In the genomic region with DNA sequence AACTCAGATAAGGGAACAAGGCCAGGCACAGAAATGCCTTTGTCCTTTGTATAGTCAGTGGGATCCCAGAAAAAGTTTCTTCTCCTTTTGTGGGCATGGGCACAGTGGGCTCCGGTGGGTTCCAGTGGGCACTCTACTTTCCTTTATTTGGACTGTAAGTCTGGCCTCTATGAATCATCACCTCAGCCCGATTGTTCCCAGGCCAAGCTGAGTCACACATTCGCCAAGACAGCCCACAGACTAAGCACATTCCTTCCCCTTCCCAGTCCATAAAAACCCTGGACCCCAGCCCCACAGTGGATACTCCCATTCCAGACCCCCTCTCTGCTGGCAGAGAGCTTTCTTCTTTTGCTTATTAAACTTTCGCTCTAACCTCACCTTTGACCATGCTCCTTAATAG, we compare ENCODE assay signal across 1 cellular context.
TF ChIP-seq lines count a peak whose summit lies in the region.

No MANE protein-coding gene starts in this region.

TF ChIP-seq in HepG2, 621 proteins besides CTCF, POLR2A, EP300 and RAD21:
- TF ChIP-seq, protein P1, sequence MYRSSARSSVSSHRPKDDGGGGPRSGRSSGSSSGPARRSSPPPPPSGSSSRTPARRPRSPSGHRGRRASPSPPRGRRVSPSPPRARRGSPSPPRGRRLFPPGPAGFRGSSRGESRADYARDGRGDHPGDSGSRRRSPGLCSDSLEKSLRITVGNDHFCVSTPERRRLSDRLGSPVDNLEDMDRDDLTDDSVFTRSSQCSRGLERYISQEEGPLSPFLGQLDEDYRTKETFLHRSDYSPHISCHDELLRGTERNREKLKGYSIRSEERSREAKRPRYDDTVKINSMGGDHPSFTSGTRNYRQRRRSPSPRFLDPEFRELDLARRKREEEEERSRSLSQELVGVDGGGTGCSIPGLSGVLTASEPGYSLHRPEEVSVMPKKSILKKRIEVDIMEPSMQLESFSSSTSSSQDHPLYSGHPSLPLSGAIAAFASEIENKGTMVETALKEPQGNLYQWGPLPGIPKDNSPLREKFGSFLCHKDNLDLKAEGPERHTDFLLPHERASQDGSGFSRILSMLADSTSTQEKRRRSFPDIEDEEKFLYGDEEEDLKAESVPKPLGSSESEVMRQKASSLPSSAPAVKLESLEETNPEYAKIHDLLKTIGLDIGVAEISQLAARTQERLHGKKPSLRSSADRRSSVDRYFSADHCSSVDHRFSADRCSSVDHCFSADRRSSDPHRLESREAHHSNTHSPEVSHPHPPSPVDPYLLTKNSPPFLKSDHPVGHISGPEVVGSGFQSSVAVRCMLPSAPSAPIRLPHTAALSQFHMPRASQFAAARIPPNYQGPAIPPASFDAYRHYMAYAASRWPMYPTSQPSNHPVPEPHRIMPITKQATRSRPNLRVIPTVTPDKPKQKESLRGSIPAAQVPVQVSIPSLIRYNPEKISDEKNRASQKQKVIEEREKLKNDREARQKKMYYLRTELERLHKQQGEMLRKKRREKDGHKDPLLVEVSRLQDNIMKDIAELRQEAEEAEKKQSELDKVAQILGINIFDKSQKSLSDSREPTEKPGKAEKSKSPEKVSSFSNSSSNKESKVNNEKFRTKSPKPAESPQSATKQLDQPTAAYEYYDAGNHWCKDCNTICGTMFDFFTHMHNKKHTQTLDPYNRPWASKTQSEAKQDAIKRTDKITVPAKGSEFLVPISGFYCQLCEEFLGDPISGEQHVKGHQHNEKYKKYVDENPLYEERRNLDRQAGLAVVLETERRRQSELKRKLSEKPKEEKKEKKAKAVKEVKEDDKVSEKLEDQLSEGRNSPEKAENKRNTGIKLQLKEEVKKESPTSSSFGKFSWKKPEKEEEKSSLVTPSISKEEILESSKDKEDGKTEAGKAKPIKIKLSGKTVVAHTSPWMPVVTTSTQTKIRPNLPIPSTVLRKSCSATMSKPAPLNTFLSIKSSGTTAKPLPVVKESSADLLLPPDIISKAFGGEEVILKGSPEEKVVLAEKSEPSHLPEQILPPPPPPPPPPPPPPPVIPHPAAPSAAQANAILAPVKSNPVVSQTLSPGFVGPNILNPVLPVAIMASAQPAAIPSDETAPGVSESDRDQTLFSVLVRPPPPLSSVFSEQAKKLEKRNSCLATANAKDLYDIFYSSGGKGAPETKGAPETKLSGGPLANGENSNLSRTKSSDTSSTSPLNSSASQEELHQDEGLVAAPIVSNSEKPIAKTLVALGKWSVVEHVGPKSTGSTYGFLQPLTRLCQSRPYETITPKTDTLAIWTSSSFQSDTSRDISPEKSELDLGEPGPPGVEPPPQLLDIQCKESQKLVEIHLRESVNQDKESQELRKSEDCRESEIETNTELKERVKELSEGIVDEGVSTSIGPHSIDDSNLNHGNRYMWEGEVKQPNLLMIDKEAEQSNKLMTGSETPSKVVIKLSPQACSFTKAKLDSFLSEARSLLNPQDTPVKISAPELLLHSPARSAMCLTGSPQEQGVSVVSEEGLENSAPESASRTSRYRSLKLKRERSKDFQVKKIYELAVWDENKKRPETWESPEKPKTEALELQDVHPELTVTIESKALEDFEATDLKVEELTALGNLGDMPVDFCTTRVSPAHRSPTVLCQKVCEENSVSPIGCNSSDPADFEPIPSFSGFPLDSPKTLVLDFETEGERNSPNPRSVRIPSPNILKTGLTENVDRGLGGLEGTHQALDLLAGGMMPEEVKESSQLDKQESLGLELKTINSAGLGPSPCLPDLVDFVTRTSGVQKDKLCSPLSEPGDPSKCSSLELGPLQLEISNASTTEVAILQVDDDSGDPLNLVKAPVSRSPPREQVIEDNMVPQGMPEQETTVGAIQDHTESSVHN (CRISPR knock-in tag; IDR thresholded peaks at IDR 0.05) = no peak
- TF ChIP-seq, protein P2, sequence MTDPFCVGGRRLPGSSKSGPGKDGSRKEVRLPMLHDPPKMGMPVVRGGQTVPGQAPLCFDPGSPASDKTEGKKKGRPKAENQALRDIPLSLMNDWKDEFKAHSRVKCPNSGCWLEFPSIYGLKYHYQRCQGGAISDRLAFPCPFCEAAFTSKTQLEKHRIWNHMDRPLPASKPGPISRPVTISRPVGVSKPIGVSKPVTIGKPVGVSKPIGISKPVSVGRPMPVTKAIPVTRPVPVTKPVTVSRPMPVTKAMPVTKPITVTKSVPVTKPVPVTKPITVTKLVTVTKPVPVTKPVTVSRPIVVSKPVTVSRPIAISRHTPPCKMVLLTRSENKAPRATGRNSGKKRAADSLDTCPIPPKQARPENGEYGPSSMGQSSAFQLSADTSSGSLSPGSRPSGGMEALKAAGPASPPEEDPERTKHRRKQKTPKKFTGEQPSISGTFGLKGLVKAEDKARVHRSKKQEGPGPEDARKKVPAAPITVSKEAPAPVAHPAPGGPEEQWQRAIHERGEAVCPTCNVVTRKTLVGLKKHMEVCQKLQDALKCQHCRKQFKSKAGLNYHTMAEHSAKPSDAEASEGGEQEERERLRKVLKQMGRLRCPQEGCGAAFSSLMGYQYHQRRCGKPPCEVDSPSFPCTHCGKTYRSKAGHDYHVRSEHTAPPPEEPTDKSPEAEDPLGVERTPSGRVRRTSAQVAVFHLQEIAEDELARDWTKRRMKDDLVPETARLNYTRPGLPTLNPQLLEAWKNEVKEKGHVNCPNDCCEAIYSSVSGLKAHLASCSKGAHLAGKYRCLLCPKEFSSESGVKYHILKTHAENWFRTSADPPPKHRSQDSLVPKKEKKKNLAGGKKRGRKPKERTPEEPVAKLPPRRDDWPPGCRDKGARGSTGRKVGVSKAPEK (CRISPR knock-in tag; IDR thresholded peaks at IDR 0.05; ENCODE audit: borderline replicate concordance) = no peak
- TF ChIP-seq NFIB (CRISPR knock-in tag; IDR thresholded peaks at IDR 0.05; ENCODE audit: borderline replicate concordance) (no peak), MAF1 (CRISPR knock-in tag; IDR thresholded peaks at IDR 0.05; ENCODE audit: borderline replicate concordance) (no peak)
